Comparison of ENCODE assay signal across 15 cellular contexts in genomic region chr12:53565376-53565775, GRCh38. TPM values are rescaled to one million over a fixed set of nuclear protein-coding genes. Genes with fewer than 3 reads are reported as not detected.
DNase-seq lines count a peak whose midpoint lies in the region; ATAC-seq, FAIRE-seq and TF ChIP-seq lines count a peak whose summit lies in the region.
"Not testable (repeated sequence)": the region's sequence is repeated elsewhere in the genome, so short reads cannot be mapped to it uniquely, and the experiment has no call there.
"Had no signal": no experiment of that assay in that cellular context is flagged by ENCODE, and none has a peak within 500 bp of the region (broad histone marks: within the 10 kb centered on the region; RNA-seq: fewer than 3 reads in every experiment).

No MANE protein-coding gene starts in this region.

- H3K4me3 Mint-ChIP-seq in MCF 10A (ENCODE audit: unreplicated experiment), result not testable (repeated sequence)

- BruUV-seq in MCF 10A (replicated peaks; lab: Mats Ljungman, UMichigan), result not testable (repeated sequence)

- H3K9me3 Mint-ChIP-seq in MCF 10A (ENCODE audit: unreplicated experiment), result not testable (repeated sequence)

- intact Hi-C loops in MCF 10A (cut with micrococcal nuclease); left colon (cut with DNase I, micrococcal nuclease); psoas muscle (cut with DNase I): not testable (repeated sequence)

- H3K27ac ChIP-seq in BLaER1 treated with 17β-estradiol and CSF1 and Interleukin-3, amounts not matched to agents 10 nM and 100 nM; psoas muscle; small intestine (ENCODE audit: low read depth in 1 of 2, low read length in 1 of 2): not testable (repeated sequence)
- H3K27ac ChIP-seq in Peyer's patch, result peak overlapping the region in 2 of 4 donors; percentile 10 to 20

- H3K9me3 ChIP-seq in BLaER1 treated with 17β-estradiol and CSF1 and Interleukin-3, amounts not matched to agents 10 nM and 100 nM (replicated peaks in 1 of 11); Peyer's patch; psoas muscle; small intestine (ENCODE audit: control insufficient read depth, low read depth): not testable (repeated sequence)

- not testable (repeated sequence) for H3K4me3 ChIP-seq in BLaER1 treated with 17β-estradiol and CSF1 and Interleukin-3, amounts not matched to agents 10 nM and 100 nM; Peyer's patch; psoas muscle; small intestine (ENCODE audit: low read depth in 1 of 2, low read length in 2 of 2)

- not testable (repeated sequence) for TF ChIP-seq CTCF in Peyer's patch (IDR thresholded peaks at IDR 0.05); MCF 10A (IDR thresholded peaks at IDR 0.05; ENCODE audit: unreplicated experiment); psoas muscle (IDR thresholded peaks at IDR 0.05)

- H4K20me1 ChIP-seq in BLaER1 treated with 17β-estradiol and CSF1 and Interleukin-3, amounts not matched to agents 10 nM and 100 nM, result peaks cover 0 to 73% (median 5%) of the 10 kb centered on the region in 11 experiments; a peak in 7 of 22 replicates

- H3K27ac Mint-ChIP-seq in MCF 10A (ENCODE audit: low read depth, unreplicated experiment), result peak overlapping the region; percentile 59

- FAIRE-seq in small intestine (lab: Jason Lieb, UNC), result not testable (repeated sequence)

- CTCF ChIA-PET in MCF 10A (lab: Yijun Ruan, JAX), result interaction anchor here (1.1 kb wide), 1 partner anchor 10 kb away, joined by 4 read pairs; no protein-coding TSS in a partner anchor

- TF ChIP-seq POLR2A in Peyer's patch (IDR thresholded peaks at IDR 0.05), result not testable (repeated sequence)

- not testable (repeated sequence) for H3K36me3 Mint-ChIP-seq in MCF 10A (ENCODE audit: insufficient read depth, unreplicated experiment)

- H3K9ac ChIP-seq in BLaER1 treated with 17β-estradiol and CSF1 and Interleukin-3, amounts not matched to agents 10 nM and 100 nM, result not testable (repeated sequence)

- POLR2A ChIA-PET in MCF 10A (lab: Yijun Ruan, JAX), result interaction anchor here (0.9 kb wide), 1 partner anchor 92 kb away, joined by 3 read pairs; no protein-coding TSS in a partner anchor

- H3K27me3 Mint-ChIP-seq in MCF 10A (ENCODE audit: insufficient read depth, unreplicated experiment), result not testable (repeated sequence)

- peaks cover 37% of the 10 kb centered on the region for H3K4me1 Mint-ChIP-seq in MCF 10A (ENCODE audit: insufficient read depth, unreplicated experiment)

- peak overlapping the region in 9 of 11 experiments; percentile 30 to 78 (median 61); a peak in 11 of 22 replicates for H3K4me2 ChIP-seq in BLaER1 treated with 17β-estradiol and CSF1 and Interleukin-3, amounts not matched to agents 10 nM and 100 nM

- 66 to 89% (median 71%) methylated on average over 5 of the region's 5 CpGs for WGBS in psoas muscle, 3 donors
- WGBS in small intestine, 3 donors, result 19 to 72% (median 58%) methylated on average over 5 of the region's 5 CpGs

- peaks cover 5 to 23% (median 11%) of the 10 kb centered on the region in 11 experiments; a peak in 12 of 22 replicates for H3K36me3 ChIP-seq in BLaER1 treated with 17β-estradiol and CSF1 and Interleukin-3, amounts not matched to agents 10 nM and 100 nM
- H3K36me3 ChIP-seq in Peyer's patch; psoas muscle (ENCODE audit: insufficient read depth in 1 of 2, low read depth in 1 of 2); small intestine (ENCODE audit: control insufficient read depth in 2 of 2, insufficient read depth in 2 of 2, low read length in 2 of 2): not testable (repeated sequence)

- ATAC-seq in left colon (peak; percentile 59), psoas muscle (peak in 3 of 4 donors; percentile 6 to 52 (median 19))

- H3K27me3 ChIP-seq in BLaER1 treated with 17β-estradiol and CSF1 and Interleukin-3, amounts not matched to agents 10 nM and 100 nM; Peyer's patch; psoas muscle (ENCODE audit: insufficient read depth in 3 of 3, low read length in 2 of 3); small intestine (ENCODE audit: control insufficient read depth in 2 of 2, insufficient read depth in 2 of 2, low read length in 2 of 2): not testable (repeated sequence)

- DNase-seq in Peyer's patch (peak in 2 of 3 donors; percentile 61 to 68), small intestine (peak; percentile 78)
- not testable (repeated sequence) for DNase-seq in MCF 10A (ENCODE audit: unreplicated experiment); left colon; psoas muscle

- H3K4me1 ChIP-seq in BLaER1 treated with 17β-estradiol and CSF1 and Interleukin-3, amounts not matched to agents 10 nM and 100 nM, result peaks cover 14 to 57% (median 29%) of the 10 kb centered on the region in 10 experiments
- H3K4me1 ChIP-seq in Peyer's patch (peaks cover 0 to 26% (median 0%) of the 10 kb centered on the region in 4 donors), psoas muscle (peaks cover 20% of the 10 kb centered on the region), small intestine (ENCODE audit: control insufficient read depth in 2 of 2, insufficient read depth in 1 of 2, low read depth in 1 of 2, low read length in 1 of 2) (peaks cover 0 to 14% of the 10 kb centered on the region in 2 donors)

RNA-seq across cellular contexts. Expression of gene NPFF, which starts 58.1 kb away (rescaled TPM):
- total RNA-seq in Peyer's patch, result not detected
- not detected in 2 replicates for total RNA-seq in MCF 10A (2022)
- total RNA-seq in left colon, result not detected
- not detected for total RNA-seq in psoas muscle
- not detected for polyA plus RNA-seq in psoas muscle
- 1 to 10 TPM in 1 of 3 donors, not detected in 2; 4.2 TPM for polyA plus RNA-seq in small intestine
- total RNA-seq: A172; B cell; CD4-positive, alpha-beta memory T cell; CD4-positive, CD25-positive, alpha-beta regulatory T cell; CD8-positive, alpha-beta memory T cell; Daoy; G401 had no signal
- polyA plus RNA-seq: BJ; CD14-positive monocyte; CD4-positive, alpha-beta memory T cell; CD4-positive, CD25-positive, alpha-beta regulatory T cell; CD8-positive, alpha-beta memory T cell had no signal
